Comparison of ENCODE assay signal across 16 cellular contexts in genomic region chr19:47143322-47144073, GRCh38. TPM values are rescaled to one million over a fixed set of nuclear protein-coding genes. Genes with fewer than 3 reads are reported as not detected.
DNase-seq lines count a peak whose midpoint lies in the region; ATAC-seq and TF ChIP-seq lines count a peak whose summit lies in the region.
"Had no signal": no experiment of that assay in that cellular context is flagged by ENCODE, and none has a peak within 500 bp of the region (broad histone marks: within the 10 kb centered on the region; RNA-seq: fewer than 3 reads in every experiment).

No MANE protein-coding gene starts in this region.

- peaks cover 41% of the 10 kb centered on the region for H3K36me3 ChIP-seq in iPS-15b (ENCODE audit: control insufficient read depth, insufficient read depth, low read length)
- H3K36me3 ChIP-seq in skeletal muscle tissue (ENCODE audit: control insufficient read depth in 3 of 3, insufficient read depth in 3 of 3, low read length in 3 of 3) = peaks cover 6 to 33% (median 20%) of the 10 kb centered on the region in 3 donors
- H3K36me3 ChIP-seq: breast epithelium had no signal

- H2BK15ac ChIP-seq in H9 (ENCODE audit: low read depth, low read length) = no peak overlapping the region

- H3K4me3 ChIP-seq in iPS-15b (ENCODE audit: low read depth, low read length) = no peak overlapping the region
- no peak overlapping the region for H3K4me3 ChIP-seq in skeletal muscle tissue (ENCODE audit: low read length in 3 of 3)
- H3K4me3 ChIP-seq: BLaER1, breast epithelium, left ventricle myocardium inferior, neural progenitor cell had no signal

- no peaks in the 10 kb centered on the region; the same call in 1 of the 2 replicates for H3K27me3 Mint-ChIP-seq in H9 (ENCODE audit: low read depth)
- no peaks in the 10 kb centered on the region for H3K27me3 Mint-ChIP-seq in activated CD4-positive, alpha-beta memory T cell treated with anti-CD3 and anti-CD28 coated beads, Interleukin-2, amount 10 ng/mL, durations not matched to agents 7 days and 5 days
- no peaks in the 10 kb centered on the region for H3K27me3 Mint-ChIP-seq in stimulated activated memory B cell treated with anti-CD40 and anti-IgM and Interleukin-4, amounts not matched to agents 10 μg/mL and 1 μg/mL and 100 μg/mL, for 72 hours

- no peak overlapping the region for H2AK5ac ChIP-seq in H9 (ENCODE audit: insufficient read length, low read length)

- no peak overlapping the region; a peak in 1 of 5 replicates for H3K4me3 Mint-ChIP-seq in H9
- no peak overlapping the region for H3K4me3 Mint-ChIP-seq in activated CD4-positive, alpha-beta memory T cell treated with anti-CD3 and anti-CD28 coated beads, Interleukin-2, amount 10 ng/mL, durations not matched to agents 7 days and 5 days
- no peak overlapping the region for H3K4me3 Mint-ChIP-seq in stimulated activated memory B cell treated with anti-CD40 and anti-IgM and Interleukin-4, amounts not matched to agents 10 μg/mL and 1 μg/mL and 100 μg/mL, for 72 hours
- H3K4me3 Mint-ChIP-seq: neural progenitor cell had no signal

- H3K79me2 ChIP-seq in H9 (ENCODE audit: insufficient read depth, low read length) = peaks cover 27% of the 10 kb centered on the region; the same call in 1 of the 2 replicates

- no peak overlapping the region for H4K5ac ChIP-seq in H9 (ENCODE audit: insufficient read length, low read depth, low read length)

- H3K9me3 Mint-ChIP-seq in H9 = no peaks in the 10 kb centered on the region; a peak in 1 of 5 replicates
- no peaks in the 10 kb centered on the region for H3K9me3 Mint-ChIP-seq in activated CD4-positive, alpha-beta memory T cell treated with anti-CD3 and anti-CD28 coated beads, Interleukin-2, amount 10 ng/mL, durations not matched to agents 7 days and 5 days
- no peaks in the 10 kb centered on the region for H3K9me3 Mint-ChIP-seq in stimulated activated memory B cell treated with anti-CD40 and anti-IgM and Interleukin-4, amounts not matched to agents 10 μg/mL and 1 μg/mL and 100 μg/mL, for 72 hours
- H3K9me3 Mint-ChIP-seq: neural progenitor cell had no signal

- H4K91ac ChIP-seq in H9 (ENCODE audit: insufficient read length, low read depth, low read length) = no peak overlapping the region

- no peaks in the 10 kb centered on the region for H3K9me3 ChIP-seq in H9 (ENCODE audit: control insufficient read depth, low read depth, low read length)
- no peaks in the 10 kb centered on the region for H3K9me3 ChIP-seq in iPS-15b (ENCODE audit: control insufficient read depth, insufficient read depth, low read length)
- H3K9me3 ChIP-seq in skeletal muscle tissue (ENCODE audit: control insufficient read depth in 3 of 3, low read length in 3 of 3) = no peaks in the 10 kb centered on the region
- H3K9me3 ChIP-seq: BLaER1, breast epithelium, left ventricle myocardium inferior had no signal

- peak overlapping the region in 2 of 3 experiments; percentile 60 to 76; a peak in 6 of 7 replicates for H3K27ac Mint-ChIP-seq in H9
- H3K27ac Mint-ChIP-seq in activated CD4-positive, alpha-beta memory T cell treated with anti-CD3 and anti-CD28 coated beads, Interleukin-2, amount 10 ng/mL, durations not matched to agents 7 days and 5 days = peak overlapping the region; percentile 21
- no peak overlapping the region for H3K27ac Mint-ChIP-seq in stimulated activated memory B cell treated with anti-CD40 and anti-IgM and Interleukin-4, amounts not matched to agents 10 μg/mL and 1 μg/mL and 100 μg/mL, for 72 hours
- H3K27ac Mint-ChIP-seq: neural progenitor cell had no signal

- peaks cover 2% of the 10 kb centered on the region for H4K20me1 ChIP-seq in H9 (ENCODE audit: control insufficient read depth, insufficient read depth, insufficient read length)

- H3K4me1 Mint-ChIP-seq in H9 = peaks cover 4 to 7% of the 10 kb centered on the region in 2 experiments
- peaks cover 55% of the 10 kb centered on the region for H3K4me1 Mint-ChIP-seq in activated CD4-positive, alpha-beta memory T cell treated with anti-CD3 and anti-CD28 coated beads, Interleukin-2, amount 10 ng/mL, durations not matched to agents 7 days and 5 days
- peaks cover 14% of the 10 kb centered on the region for H3K4me1 Mint-ChIP-seq in stimulated activated memory B cell treated with anti-CD40 and anti-IgM and Interleukin-4, amounts not matched to agents 10 μg/mL and 1 μg/mL and 100 μg/mL, for 72 hours

- H3K9ac ChIP-seq in H9 (ENCODE audit: extremely low read depth, insufficient read length, low read length) (no peak overlapping the region), iPS-15b (ENCODE audit: low read depth, low read length) (peak overlapping the region; percentile 47), skeletal muscle tissue (ENCODE audit: low read depth in 1 of 3, low read length in 3 of 3) (peak overlapping the region; percentile 9 to 43 (median 12))
- H3K9ac ChIP-seq: BLaER1, neural progenitor cell had no signal

- CTCF ChIA-PET in activated CD4-positive, alpha-beta memory T cell treated with anti-CD3 and anti-CD28 coated beads, Interleukin-2, amount 10 ng/mL, durations not matched to agents 7 days and 5 days (lab: Charles Lee) = interaction anchor here (1.0 kb wide), 2 partner anchors 11 to 101 kb away, joined by 4 to 6 read pairs; no protein-coding TSS in a partner anchor

- no peak overlapping the region for H3K4ac ChIP-seq in H9 (ENCODE audit: low read depth, low read length)

- H3K4me1 ChIP-seq in H9 (ENCODE audit: insufficient read depth, low read length) = no peaks in the 10 kb centered on the region
- H3K4me1 ChIP-seq in iPS-15b (ENCODE audit: control insufficient read depth, insufficient read depth, low read length) = no peaks in the 10 kb centered on the region
- peaks cover 6 to 10% (median 9%) of the 10 kb centered on the region in 3 donors for H3K4me1 ChIP-seq in skeletal muscle tissue (ENCODE audit: control insufficient read depth in 3 of 3, insufficient read depth in 3 of 3, low read length in 3 of 3)
- H3K4me1 ChIP-seq: breast epithelium, neural progenitor cell had no signal

- H2BK12ac ChIP-seq in H9 (ENCODE audit: insufficient read length, low read depth, low read length) = no peak overlapping the region

- H3K27ac ChIP-seq in H9 (ENCODE audit: insufficient read length, low read depth, low read length) (no peak overlapping the region), skeletal muscle tissue (ENCODE audit: low read depth, low read length) (no peak overlapping the region)
- H3K27ac ChIP-seq: BLaER1, left ventricle myocardium inferior, neural progenitor cell had no signal

- no peak for TF ChIP-seq CTCF in H9 (conservative IDR thresholded peaks at IDR 0.05)

- H3K79me1 ChIP-seq in H9 (ENCODE audit: insufficient read depth, low read depth, low read length, poor library complexity, severe bottlenecking) = peaks cover 5% of the 10 kb centered on the region

- H3K23me2 ChIP-seq in H9 (ENCODE audit: insufficient read length, low read depth, low read length, poor library complexity, severe bottlenecking) = no peaks in the 10 kb centered on the region

- H2BK120ac ChIP-seq in H9 (ENCODE audit: low read depth, low read length, poor library complexity, severe bottlenecking) = no peak overlapping the region

- POLR2A ChIA-PET in activated CD4-positive, alpha-beta memory T cell treated with anti-CD3 and anti-CD28 coated beads, Interleukin-2, amount 10 ng/mL, durations not matched to agents 7 days and 5 days (lab: Charles Lee) = interaction anchor here (1.2 to 4.0 kb wide), 3 partner anchors 11 to 48 kb away, joined by 3 to 46 read pairs (median 4); partner anchors contain the start of genes SAE1 and ZC3H4

- no peak overlapping the region for H4K8ac ChIP-seq in H9 (replicated peaks; ENCODE audit: insufficient read length, low read depth, low read length)

- no peak overlapping the region for H3K56ac ChIP-seq in H9 (ENCODE audit: insufficient read length, low read depth, low read length)

- no peak for DNase-seq in H9
- no peak for DNase-seq in activated CD4-positive, alpha-beta memory T cell treated with anti-CD3 and anti-CD28 coated beads, Interleukin-2, amount 10 ng/mL, durations not matched to agents 7 days and 5 days
- DNase-seq in NCI-H146 treated with DMSO at 0.1 percent for 48 hours (lab: John Stamatoyannopoulos, UW; ENCODE audit: unreplicated experiment) = no peak
- DNase-seq: DMS79; left ventricle myocardium inferior; NCI-H2107; NCI-H82; right cardiac atrium; stimulated activated CD4-positive, alpha-beta T cell treated with anti-CD3 and anti-CD28 coated beads, Interleukin-4, amount 100 ng/mL, for 1 hour had no signal

- H3K27me3 ChIP-seq in H9 (ENCODE audit: insufficient read depth, low read length) = no peaks in the 10 kb centered on the region
- H3K27me3 ChIP-seq in iPS-15b (ENCODE audit: control insufficient read depth, insufficient read depth, low read length) = no peaks in the 10 kb centered on the region
- H3K27me3 ChIP-seq in skeletal muscle tissue (ENCODE audit: control insufficient read depth in 3 of 3, insufficient read depth in 3 of 3, low read length in 3 of 3) = no peaks in the 10 kb centered on the region
- H3K27me3 ChIP-seq: BLaER1, breast epithelium, neural progenitor cell had no signal

- no CpG with 5 or more reads among the region's 11 CpGs for WGBS in H9 (ENCODE audit: extremely low coverage, insufficient read length, low lambda C conversion rate)

- H2BK5ac ChIP-seq in H9 (ENCODE audit: insufficient read length, low read length) = no peak overlapping the region

- ATAC-seq in GM18858 (IDR thresholded peaks at IDR 0.05; ENCODE audit: unreplicated experiment) = no peak
- no peak for ATAC-seq in stimulated activated memory B cell treated with anti-CD40 and anti-IgM and Interleukin-4, amounts not matched to agents 10 μg/mL and 1 μg/mL and 100 μg/mL, for 72 hours
- ATAC-seq: right cardiac atrium had no signal

- no peak overlapping the region for H3K23ac ChIP-seq in H9 (ENCODE audit: insufficient read length, low read depth, low read length)

- no peak overlapping the region for H3K4me2 ChIP-seq in H9 (ENCODE audit: insufficient read depth, insufficient read length, low read length)
- H3K4me2 ChIP-seq: BLaER1, neural progenitor cell had no signal

- no peak overlapping the region for H3K18ac ChIP-seq in H9 (ENCODE audit: insufficient read length, low read depth, low read length)

- no peak overlapping the region for H2BK20ac ChIP-seq in H9 (ENCODE audit: low read depth, low read length, poor library complexity, severe bottlenecking)

- H2AFZ ChIP-seq in H9 (ENCODE audit: low read length) = no peak overlapping the region
- H2AFZ ChIP-seq: neural progenitor cell had no signal

- no peak overlapping the region for H3K14ac ChIP-seq in H9 (ENCODE audit: insufficient read depth, low read length)

- H3T11ph ChIP-seq in H9 (ENCODE audit: low read length) = no peak overlapping the region

- H3K36me3 Mint-ChIP-seq in H9 (ENCODE audit: insufficient read depth in 1 of 3, low read depth in 3 of 3) = peaks cover 50 to 80% (median 72%) of the 10 kb centered on the region in 3 experiments; a peak in 6 of 7 replicates
- peaks cover 63% of the 10 kb centered on the region for H3K36me3 Mint-ChIP-seq in activated CD4-positive, alpha-beta memory T cell treated with anti-CD3 and anti-CD28 coated beads, Interleukin-2, amount 10 ng/mL, durations not matched to agents 7 days and 5 days (ENCODE audit: low read depth)
- peaks cover 52% of the 10 kb centered on the region for H3K36me3 Mint-ChIP-seq in stimulated activated memory B cell treated with anti-CD40 and anti-IgM and Interleukin-4, amounts not matched to agents 10 μg/mL and 1 μg/mL and 100 μg/mL, for 72 hours

RNA-seq across cellular contexts. Expression of gene SAE1, which starts 12.9 kb away (rescaled TPM):
- total RNA-seq in H9 (2021) = 232 and 234 TPM in 2 replicates
- 100 to 1,000 TPM; 150 TPM for total RNA-seq in activated CD4-positive, alpha-beta memory T cell treated with anti-CD3 and anti-CD28 coated beads, Interleukin-2, amount 10 ng/mL, durations not matched to agents 7 days and 5 days
- 71.0 TPM for total RNA-seq in skeletal muscle tissue

RNA-seq across cellular contexts. Expression of gene ZC3H4, which starts 29.9 kb away (rescaled TPM):
- total RNA-seq in H9 (2021) = 105 and 109 TPM in 2 replicates
- total RNA-seq in activated CD4-positive, alpha-beta memory T cell treated with anti-CD3 and anti-CD28 coated beads, Interleukin-2, amount 10 ng/mL, durations not matched to agents 7 days and 5 days = 100 to 1,000 TPM in 1 of 2 experiments, 10 to 100 TPM in 1; 98.3 to 104 TPM
- total RNA-seq in skeletal muscle tissue = 14.6 TPM
